In the genomic region with DNA sequence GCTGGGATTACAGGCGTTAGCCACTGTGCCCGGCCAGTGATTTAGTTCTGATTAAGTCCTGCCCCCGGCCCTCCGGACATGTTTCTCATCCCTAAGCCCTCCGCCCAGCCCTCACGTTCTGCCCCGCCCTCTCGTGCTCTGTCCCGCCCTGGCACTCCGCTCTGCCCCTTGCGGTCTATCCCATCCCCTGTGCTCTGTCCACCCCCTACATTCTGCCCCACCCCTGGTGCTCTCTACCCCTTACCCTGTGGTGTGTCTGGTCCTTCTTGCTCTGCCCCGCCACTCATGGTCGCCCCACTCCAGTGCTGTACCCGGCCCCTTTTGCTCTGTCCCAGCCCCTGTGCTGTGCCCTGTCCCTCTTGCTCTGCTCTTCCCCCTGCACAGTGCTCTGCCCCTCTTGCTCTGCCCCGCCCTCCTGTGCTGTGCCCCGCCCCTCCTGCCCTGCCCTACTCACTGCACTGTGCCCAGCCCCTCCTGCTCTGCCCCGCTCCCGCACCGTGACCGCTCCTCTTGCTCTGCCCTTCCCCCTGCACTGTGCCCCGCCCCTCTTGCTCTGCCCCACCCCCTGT, we compare ENCODE assay signal across 14 cellular contexts. TPM values are rescaled to one million over a fixed set of nuclear protein-coding genes. Genes with fewer than 3 reads are reported as not detected.
A peak's percentile ranks its signal among the peaks of the same experiment; 100 is the strongest.
DNase-seq lines count a peak whose midpoint lies in the region; ATAC-seq, FAIRE-seq and TF ChIP-seq lines count a peak whose summit lies in the region.
"Had no signal": no experiment of that assay in that cellular context is flagged by ENCODE, and none has a peak within 500 bp of the region (broad histone marks: within the 10 kb centered on the region; RNA-seq: fewer than 3 reads in every experiment).

No MANE protein-coding gene starts in this region.

- no peak overlapping the region for H3K4me3 Mint-ChIP-seq in mesothelial cell of epicardium
- H3K4me3 Mint-ChIP-seq: activated T-helper 17 cell treated with anti-CD3 and anti-CD28 coated beads, Interleukin-2, amount 50 U/mL, for 72 hours; HFFc6 had no signal

- H3K27me3 ChIP-seq in Peyer's patch (no peaks in the 10 kb centered on the region), foreskin keratinocyte (no peaks in the 10 kb centered on the region), small intestine (ENCODE audit: control insufficient read depth in 2 of 2, insufficient read depth in 2 of 2, low read length in 2 of 2) (no peaks in the 10 kb centered on the region), uterus (no peaks in the 10 kb centered on the region)
- H3K27me3 ChIP-seq: body of pancreas had no signal

- no peaks in the 10 kb centered on the region for H3K27me3 Mint-ChIP-seq in mesothelial cell of epicardium (ENCODE audit: low read depth)
- H3K27me3 Mint-ChIP-seq: activated T-helper 17 cell treated with anti-CD3 and anti-CD28 coated beads, Interleukin-2, amount 50 U/mL, for 72 hours had no signal

- H3K4me1 ChIP-seq in Peyer's patch: peaks cover under 1 to 15% (median 6%) of the 10 kb centered on the region in 4 donors
- H3K4me1 ChIP-seq in foreskin keratinocyte: no peaks in the 10 kb centered on the region
- peaks cover 3 to 7% of the 10 kb centered on the region in 2 donors for H3K4me1 ChIP-seq in small intestine (ENCODE audit: control insufficient read depth in 2 of 2, insufficient read depth in 1 of 2, low read depth in 1 of 2, low read length in 1 of 2)
- peaks cover 0 to 9% of the 10 kb centered on the region in 2 donors for H3K4me1 ChIP-seq in uterus

- DNase-seq in Right ventricle myocardium inferior (ENCODE audit: missing footprints) (peak; percentile 65), cardiac septum (ENCODE audit: low spot score) (no peak), Peyer's patch (peak in 2 of 3 donors; percentile 87 to 90), foreskin keratinocyte (no peak), small intestine (peak; percentile 82), uterus (no peak), mesothelial cell of epicardium (ENCODE audit: low spot score in 2 of 2, unreplicated experiment in 2 of 2) (no peak)
- DNase-seq: activated CD4-positive, alpha-beta T cell treated with anti-CD3 and anti-CD28 coated beads, Interleukin-2, amount 50 U/mL, for 1 hour; body of pancreas; foreskin melanocyte; HFFc6; stimulated activated CD4-positive, alpha-beta T cell treated with anti-CD3 and anti-CD28 coated beads, Interleukin-15, amount 100 ng/mL, for 24 hours had no signal

- intact Hi-C loops in Right ventricle myocardium inferior (cut with DNase I) (loop anchor here (10.0 kb wide), 1 partner anchor 444 kb away; no protein-coding TSS in a partner anchor), cardiac septum (cut with DNase I) (no loop called here), uterus (cut with DNase I; ENCODE audit: low total_unique reads) (loop anchor here (5.0 kb wide), 1 partner anchor 47 kb away; no protein-coding TSS in a partner anchor)

- H3K9me3 Mint-ChIP-seq in mesothelial cell of epicardium: no peaks in the 10 kb centered on the region
- H3K9me3 Mint-ChIP-seq: activated T-helper 17 cell treated with anti-CD3 and anti-CD28 coated beads, Interleukin-2, amount 50 U/mL, for 72 hours; HFFc6 had no signal

- peak in 3 of 6 experiments; percentile 42 to 48 (median 44) for TF ChIP-seq CTCF in Peyer's patch (IDR thresholded peaks at IDR 0.05)
- no peak for TF ChIP-seq CTCF in foreskin keratinocyte (conservative IDR thresholded peaks at IDR 0.05)
- no peak for TF ChIP-seq CTCF in uterus (IDR thresholded peaks at IDR 0.05)
- TF ChIP-seq CTCF in mesothelial cell of epicardium (IDR thresholded peaks at IDR 0.05; ENCODE audit: unreplicated experiment): no peak

- ATAC-seq in Right ventricle myocardium inferior (no peak), foreskin keratinocyte (peak; percentile 6), GM19328 (IDR thresholded peaks at IDR 0.05; ENCODE audit: unreplicated experiment) (no peak)
- ATAC-seq: activated T-helper 17 cell treated with anti-CD3 and anti-CD28 coated beads, Interleukin-2, amount 50 U/mL, for 72 hours; body of pancreas had no signal

- H3K9me3 ChIP-seq in Peyer's patch (no peaks in the 10 kb centered on the region), small intestine (ENCODE audit: control insufficient read depth, low read depth) (no peaks in the 10 kb centered on the region), uterus (no peaks in the 10 kb centered on the region)
- H3K9me3 ChIP-seq: body of pancreas had no signal

- no peaks in the 10 kb centered on the region for H3K36me3 ChIP-seq in Peyer's patch
- no peaks in the 10 kb centered on the region for H3K36me3 ChIP-seq in small intestine (ENCODE audit: control insufficient read depth in 2 of 2, insufficient read depth in 2 of 2, low read length in 2 of 2)
- H3K36me3 ChIP-seq in uterus: no peaks in the 10 kb centered on the region

- WGBS in small intestine, 3 donors: 32 to 65% (median 43%) methylated on average over 19 to 21 of the region's 21 CpGs

- peaks cover 10% of the 10 kb centered on the region for H3K4me1 Mint-ChIP-seq in mesothelial cell of epicardium

- H3K27ac Mint-ChIP-seq in mesothelial cell of epicardium: no peak overlapping the region
- H3K27ac Mint-ChIP-seq: activated T-helper 17 cell treated with anti-CD3 and anti-CD28 coated beads, Interleukin-2, amount 50 U/mL, for 72 hours; HFFc6 had no signal

- FAIRE-seq in small intestine (lab: Jason Lieb, UNC): no peak

- no peaks in the 10 kb centered on the region for H3K36me3 Mint-ChIP-seq in mesothelial cell of epicardium

- H3K27ac ChIP-seq in Peyer's patch (peak overlapping the region in 1 of 4 donors; percentile 59), foreskin keratinocyte (no peak overlapping the region), small intestine (ENCODE audit: low read depth in 1 of 2, low read length in 1 of 2) (no peak overlapping the region), uterus (no peak overlapping the region)
- H3K27ac ChIP-seq: body of pancreas had no signal

- TF ChIP-seq POLR2A in Peyer's patch (IDR thresholded peaks at IDR 0.05) (no peak), uterus (IDR thresholded peaks at IDR 0.05) (no peak)

- H3K4me3 ChIP-seq in Peyer's patch: peak overlapping the region in 1 of 4 donors; percentile 38
- no peak overlapping the region for H3K4me3 ChIP-seq in small intestine (ENCODE audit: low read depth in 1 of 2, low read length in 2 of 2)
- no peak overlapping the region for H3K4me3 ChIP-seq in uterus
- H3K4me3 ChIP-seq: body of pancreas had no signal

RNA-seq across cellular contexts. Expression of gene GTPBP3, which starts 3.0 kb away (rescaled TPM):
- 11.5 TPM for total RNA-seq in Right ventricle myocardium inferior
- total RNA-seq in cardiac septum: 9.8 TPM
- 10 to 100 TPM; 40.5 to 74.4 (median 57.7) TPM for total RNA-seq in Peyer's patch
- total RNA-seq in foreskin keratinocyte: 14.9 and 18.7 TPM in 2 replicates
- polyA plus RNA-seq in foreskin keratinocyte: 14.3 and 16.6 TPM in 2 replicates
- polyA plus RNA-seq in small intestine: 10 to 100 TPM in 1 of 3 donors, 1 to 10 TPM in 2; 9.2 to 12.6 (median 9.2) TPM
- 10 to 100 TPM in 3 of 4 donors, under 1 TPM in 1; 0.88 to 31.2 (median 24.4) TPM for total RNA-seq in uterus
- 42.5 to 47.0 TPM (median 45.0 TPM) in 3 replicates for total RNA-seq in mesothelial cell of epicardium

RNA-seq across cellular contexts. Expression of gene ANO8, which starts 5.7 kb away (rescaled TPM):
- total RNA-seq in Right ventricle myocardium inferior (9.6 TPM), cardiac septum (7.3 TPM), Peyer's patch (10 to 100 TPM; 10.3 to 18.9 (median 16.0) TPM), foreskin keratinocyte (2.1 and 2.9 TPM in 2 replicates), uterus (10 to 100 TPM in 1 of 4 donors, 1 to 10 TPM in 2, under 1 TPM in 1; 0.51 to 12.6 (median 7.6) TPM), mesothelial cell of epicardium (42.1 to 43.7 TPM (median 43.5 TPM) in 3 replicates)
- polyA plus RNA-seq in foreskin keratinocyte (1.2 and 1.4 TPM in 2 replicates), small intestine (1 to 10 TPM; 1.9 to 5.1 (median 4.1) TPM)

RNA-seq across cellular contexts. Expression of gene DDA1, which starts 31.0 kb away (rescaled TPM):
- total RNA-seq in Right ventricle myocardium inferior (28.8 TPM), cardiac septum (38.8 TPM), Peyer's patch (10 to 100 TPM; 15.2 to 37.2 (median 23.9) TPM), foreskin keratinocyte (54.7 and 59.1 TPM in 2 replicates), uterus (10 to 100 TPM in 2 of 4 donors, 1 to 10 TPM in 2; 2.8 to 22.2 (median 8.9) TPM), mesothelial cell of epicardium (37.3 to 39.6 TPM (median 38.3 TPM) in 3 replicates)
- polyA plus RNA-seq in foreskin keratinocyte (76.4 and 78.6 TPM in 2 replicates), small intestine (10 to 100 TPM; 48.6 to 57.5 (median 49.2) TPM)

RNA-seq across cellular contexts. Expression of gene MRPL34, which starts 34.7 kb away (rescaled TPM):
- total RNA-seq in Right ventricle myocardium inferior (200 TPM), cardiac septum (136 TPM), Peyer's patch (100 to 1,000 TPM in 3 of 4 donors, 10 to 100 TPM in 1; 76.7 to 202 (median 196) TPM), foreskin keratinocyte (38.8 and 43.6 TPM in 2 replicates), uterus (100 to 1,000 TPM in 2 of 4 donors, 10 to 100 TPM in 2; 30.9 to 289 (median 97.2) TPM), mesothelial cell of epicardium (47.7 to 51.0 TPM (median 50.1 TPM) in 3 replicates)
- polyA plus RNA-seq in foreskin keratinocyte (99.8 and 114 TPM in 2 replicates), small intestine (100 to 1,000 TPM; 199 to 404 (median 356) TPM)

RNA-seq across cellular contexts. Expression of gene PLVAP, which starts 36.8 kb away (rescaled TPM):
- total RNA-seq in Right ventricle myocardium inferior: 29.0 TPM
- 32.8 TPM for total RNA-seq in cardiac septum
- total RNA-seq in Peyer's patch: 10 to 100 TPM; 10.5 to 62.7 (median 18.7) TPM
- not detected in 2 replicates for total RNA-seq in foreskin keratinocyte
- not detected in 2 replicates for polyA plus RNA-seq in foreskin keratinocyte
- 100 to 1,000 TPM in 1 of 3 donors, 1 to 10 TPM in 2; 2.2 to 115 (median 4.3) TPM for polyA plus RNA-seq in small intestine
- total RNA-seq in uterus: 100 to 1,000 TPM in 2 of 4 donors, 10 to 100 TPM in 1, 1 to 10 TPM in 1; 4.7 to 204 (median 87.4) TPM
- 0.93 to 1.1 TPM (median 0.94 TPM) in 3 replicates for total RNA-seq in mesothelial cell of epicardium
- total RNA-seq: HFFc6 had no signal

Comparison
In these comparisons a context has a peak if more than half of its experiments do, and no peak if none do; other contexts are left out.
1. DNase-seq: peak in Right ventricle myocardium inferior (single experiment), Peyer's patch (2 of 3) and small intestine (single experiment); none in cardiac septum (single experiment), foreskin keratinocyte (0 of 2), uterus (0 of 2) and mesothelial cell of epicardium (0 of 2).